11 cellular contexts compared by ENCODE assay signal in genomic region chr3:188164248-188164687, GRCh38. TPM values are rescaled to one million over a fixed set of nuclear protein-coding genes. Genes with fewer than 3 reads are reported as not detected.
DNase-seq lines count a peak whose midpoint lies in the region; ATAC-seq and TF ChIP-seq lines count a peak whose summit lies in the region.
"Had no signal": no experiment of that assay in that cellular context is flagged by ENCODE, and none has a peak within 500 bp of the region (broad histone marks: within the 10 kb centered on the region; RNA-seq: fewer than 3 reads in every experiment).

No MANE protein-coding gene starts in this region.

- TF ChIP-seq CTCF in Caco-2 (IDR thresholded peaks at IDR 0.05; ENCODE audit: insufficient read depth in 1 of 2, low read depth in 1 of 2, low read length in 1 of 2, severe bottlenecking in 1 of 2, unreplicated experiment in 1 of 2) (no peak), PC-3 (conservative IDR thresholded peaks at IDR 0.05; ENCODE audit: low read depth, low read length) (no peak)

- H3K36me3 ChIP-seq in Caco-2 (ENCODE audit: control insufficient read depth, insufficient read depth, low read length) (no peaks in the 10 kb centered on the region; the same call in none of the 2 replicates), PC-3 (ENCODE audit: low read depth, low read length) (0 out of 2 replicates have a peak, but pooled peaks cover 2% of the 10 kb centered on the region)

- peaks cover 17% of the 10 kb centered on the region for H3K36me3 Mint-ChIP-seq in Caco-2 (ENCODE audit: insufficient read depth, unreplicated experiment)
- peaks cover 3% of the 10 kb centered on the region for H3K36me3 Mint-ChIP-seq in central memory CD8-positive, alpha-beta T cell (ENCODE audit: insufficient read depth)
- H3K36me3 Mint-ChIP-seq in natural killer cell treated with Interleukin-12 subunit alpha and Interleukin-12 subunit beta and Interleukin-15 and Interleukin-18, amount 100 ng/mL, for 72 hours = peaks cover 6% of the 10 kb centered on the region

- H2AFZ ChIP-seq in PC-3 (ENCODE audit: low read length) = no peak overlapping the region

- no peak overlapping the region for H3K4me3 ChIP-seq in Caco-2 (ENCODE audit: low read depth, low read length)
- H3K4me3 ChIP-seq in PC-3 (ENCODE audit: low read length) = peak overlapping the region; percentile 11; the same call in 1 of the 2 replicates

- BruUV-seq in Caco-2 (replicated peaks; lab: Mats Ljungman, UMichigan) (no TSS peak), PC-3 (replicated peaks; lab: Mats Ljungman, UMichigan) (no TSS peak)

- H3K27me3 ChIP-seq in Caco-2 (replicated peaks; ENCODE audit: control insufficient read depth, insufficient read depth, low read length) (no peaks in the 10 kb centered on the region), PC-3 (ENCODE audit: low read length) (no peaks in the 10 kb centered on the region)

- peaks cover 98% of the 10 kb centered on the region for H3K79me2 ChIP-seq in PC-3 (ENCODE audit: low read length)

- no peaks in the 10 kb centered on the region for H3K27me3 Mint-ChIP-seq in Caco-2 (ENCODE audit: insufficient read depth, unreplicated experiment)
- H3K27me3 Mint-ChIP-seq in central memory CD8-positive, alpha-beta T cell = no peaks in the 10 kb centered on the region
- no peaks in the 10 kb centered on the region for H3K27me3 Mint-ChIP-seq in natural killer cell treated with Interleukin-12 subunit alpha and Interleukin-12 subunit beta and Interleukin-15 and Interleukin-18, amount 100 ng/mL, for 72 hours
- H3K27me3 Mint-ChIP-seq: IgD-negative memory B cell had no signal

- peaks cover 38% of the 10 kb centered on the region for H3K4me1 ChIP-seq in Caco-2
- H3K4me1 ChIP-seq in PC-3 (ENCODE audit: insufficient read depth, low read length) = peaks cover 31% of the 10 kb centered on the region

- H3K27ac Mint-ChIP-seq in Caco-2 (ENCODE audit: unreplicated experiment) = peak overlapping the region; percentile 48
- H3K27ac Mint-ChIP-seq in central memory CD8-positive, alpha-beta T cell (ENCODE audit: low read depth) = no peak overlapping the region
- H3K27ac Mint-ChIP-seq in natural killer cell treated with Interleukin-12 subunit alpha and Interleukin-12 subunit beta and Interleukin-15 and Interleukin-18, amount 100 ng/mL, for 72 hours = peak overlapping the region; percentile 71 to 73

- POLR2A ChIA-PET in Caco-2 (lab: Charles Lee) = no interaction called here
- POLR2A ChIA-PET in PC-3 (lab: Charles Lee; ENCODE audit: unreplicated experiment) = interaction anchor here (0.8 kb wide), 1 partner anchor 34 kb away, joined by 7 read pairs; no protein-coding TSS in a partner anchor

- 0 out of 2 replicates have a peak, but pooled peaks cover 4% of the 10 kb centered on the region for H4K20me1 ChIP-seq in PC-3 (ENCODE audit: low read length)

- no peaks in the 10 kb centered on the region for H3K9me3 Mint-ChIP-seq in Caco-2 (ENCODE audit: unreplicated experiment)
- H3K9me3 Mint-ChIP-seq in central memory CD8-positive, alpha-beta T cell = no peaks in the 10 kb centered on the region
- H3K9me3 Mint-ChIP-seq in natural killer cell treated with Interleukin-12 subunit alpha and Interleukin-12 subunit beta and Interleukin-15 and Interleukin-18, amount 100 ng/mL, for 72 hours = peaks cover 5% of the 10 kb centered on the region
- H3K9me3 Mint-ChIP-seq: IgD-negative memory B cell had no signal

- no peaks in the 10 kb centered on the region for H3K9me2 ChIP-seq in PC-3 (replicated peaks; ENCODE audit: low read length)

- CTCF ChIA-PET in Caco-2 (lab: Charles Lee) = no interaction called here
- CTCF ChIA-PET in PC-3 (lab: Charles Lee) = no interaction called here

- peak overlapping the region; percentile 95 for H3K27ac ChIP-seq in PC-3 (ENCODE audit: low read length)

- no peaks in the 10 kb centered on the region for H3K9me3 ChIP-seq in Caco-2
- H3K9me3 ChIP-seq in PC-3 (ENCODE audit: low read length) = no peaks in the 10 kb centered on the region

- no peaks in the 10 kb centered on the region for H3F3A ChIP-seq in PC-3 (ENCODE audit: low read length, unreplicated experiment)

- peak; percentile 90 for ATAC-seq in PC-3
- ATAC-seq in central memory CD8-positive, alpha-beta T cell (replicated peaks; ENCODE audit: extremely low read depth, poor library complexity, severe bottlenecking) = no peak
- no peak for ATAC-seq in natural killer cell treated with Interleukin-12 subunit alpha and Interleukin-12 subunit beta and Interleukin-15 and Interleukin-18, amount 100 ng/mL, for 72 hours
- no peak for ATAC-seq in HG02970 (IDR thresholded peaks at IDR 0.05; ENCODE audit: low FRiP score, unreplicated experiment)
- ATAC-seq: Right ventricle myocardium inferior had no signal

- H3K4me1 Mint-ChIP-seq in Caco-2 (ENCODE audit: low read depth, unreplicated experiment) = peaks cover 23% of the 10 kb centered on the region
- peaks cover 52% of the 10 kb centered on the region for H3K4me1 Mint-ChIP-seq in central memory CD8-positive, alpha-beta T cell
- H3K4me1 Mint-ChIP-seq in natural killer cell treated with Interleukin-12 subunit alpha and Interleukin-12 subunit beta and Interleukin-15 and Interleukin-18, amount 100 ng/mL, for 72 hours (ENCODE audit: low read depth in 2 of 2) = peaks cover 35 to 50% of the 10 kb centered on the region in 2 donors

- no peak overlapping the region for H3K4me3 Mint-ChIP-seq in Caco-2 (ENCODE audit: unreplicated experiment)
- peak overlapping the region; percentile 6 for H3K4me3 Mint-ChIP-seq in central memory CD8-positive, alpha-beta T cell
- H3K4me3 Mint-ChIP-seq in natural killer cell treated with Interleukin-12 subunit alpha and Interleukin-12 subunit beta and Interleukin-15 and Interleukin-18, amount 100 ng/mL, for 72 hours = peak overlapping the region; percentile 60

- peak overlapping the region; percentile 63 for H3K4me2 ChIP-seq in PC-3 (ENCODE audit: low read length)

- H3K9ac ChIP-seq in PC-3 (ENCODE audit: low read length) = peak overlapping the region; percentile 54

- intact Hi-C loops in Caco-2 (cut with micrococcal nuclease; ENCODE audit: unreplicated experiment) = no loop called here
- intact Hi-C loops in PC-3 (cut with micrococcal nuclease) = no loop called here

- DNase-seq in Caco-2 = no peak
- peak; percentile 91 for DNase-seq in PC-3
- DNase-seq in central memory CD8-positive, alpha-beta T cell (ENCODE audit: low spot score in 2 of 2) = no peak
- DNase-seq in natural killer cell treated with Interleukin-12 subunit alpha and Interleukin-12 subunit beta and Interleukin-15 and Interleukin-18, amount 100 ng/mL, for 72 hours (ENCODE audit: low spot score) = no peak
- no peak for DNase-seq in inferior parietal cortex (ENCODE audit: extremely low spot score)
- DNase-seq in NCI-H345 (lab: John Stamatoyannopoulos, UW) = no peak
- DNase-seq in NCI-H226 = no peak
- DNase-seq: H7 had no signal

RNA-seq across cellular contexts. Expression of gene LPP, which starts 10.3 kb away (rescaled TPM):
- total RNA-seq in Caco-2 (2022) (120 and 147 TPM in 2 replicates), PC-3 (2014; rRNA removed) (20.4 and 21.3 TPM in 2 replicates)
- total RNA-seq in natural killer cell treated with Interleukin-12 subunit alpha and Interleukin-12 subunit beta and Interleukin-15 and Interleukin-18, amount 100 ng/mL, for 72 hours = 10 to 100 TPM; 52.7 to 56.7 TPM
